1 cellular context compared by ENCODE assay signal in the genomic region with DNA sequence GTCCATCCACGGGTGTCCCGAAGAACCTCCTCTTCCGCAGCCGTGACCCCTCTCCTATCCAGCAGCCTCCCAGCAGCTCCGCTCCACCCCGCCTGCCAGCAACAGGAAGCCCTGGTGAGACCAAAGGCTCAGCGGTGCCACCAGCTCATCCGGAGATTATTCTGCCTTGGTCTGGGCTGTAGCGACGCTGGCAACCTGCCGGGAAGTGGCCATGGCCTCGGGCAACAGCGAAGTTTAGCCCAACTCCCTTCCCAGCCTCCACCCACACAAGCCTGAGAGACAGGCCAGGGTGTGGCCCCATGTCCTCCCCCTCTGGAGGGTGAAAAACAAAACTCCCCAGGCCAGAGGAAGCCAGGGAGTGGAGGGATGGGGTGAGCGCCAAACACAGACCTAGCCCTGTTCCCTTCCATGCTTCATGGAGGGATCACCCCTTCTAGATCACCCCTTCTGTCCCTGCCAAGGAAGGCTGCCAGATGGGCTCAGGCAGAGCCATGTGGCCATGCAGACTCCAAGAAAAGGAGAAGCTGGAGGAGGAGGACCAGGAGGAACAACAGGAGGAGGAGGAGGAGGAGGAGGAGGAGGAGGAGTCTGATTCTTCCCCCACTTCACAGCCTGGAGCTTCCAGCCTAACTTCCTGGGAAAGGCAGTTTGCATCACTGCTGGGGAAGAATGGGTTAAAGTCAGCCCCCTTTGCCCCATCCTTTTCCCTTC.
TF ChIP-seq lines count a peak whose summit lies in the region.

No MANE protein-coding gene starts in this region.

TF ChIP-seq in H1, 55 proteins besides CTCF, POLR2A, EP300 and RAD21:
- no peak for TF ChIP-seq CTBP2 (IDR thresholded peaks at IDR 0.05; ENCODE audit: borderline replicate concordance, insufficient read depth, insufficient read length, low read length)
- no peak for TF ChIP-seq NRF1 (IDR thresholded peaks at IDR 0.05; ENCODE audit: low read depth, low read length)
- TF ChIP-seq YY1 (IDR thresholded peaks at IDR 0.05; ENCODE audit: low read depth, low read length): no peak
- no peak for TF ChIP-seq SP1 (IDR thresholded peaks at IDR 0.05; ENCODE audit: low read depth, low read length)
- no peak for TF ChIP-seq CHD1 (IDR thresholded peaks at IDR 0.05; ENCODE audit: low read depth, low read length)
- TF ChIP-seq SRF (IDR thresholded peaks at IDR 0.05; ENCODE audit: low read depth, low read length): no peak
- TF ChIP-seq HDAC6 (IDR thresholded peaks at IDR 0.05; ENCODE audit: low read depth, low read length): no peak
- TF ChIP-seq JUN (IDR thresholded peaks at IDR 0.05; ENCODE audit: low read depth, low read length): no peak
- TF ChIP-seq KDM4A (IDR thresholded peaks at IDR 0.05; ENCODE audit: low read depth, low read length, severe bottlenecking): no peak
- no peak for TF ChIP-seq KDM1A (IDR thresholded peaks at IDR 0.05; ENCODE audit: borderline replicate concordance, low read length)
- TF ChIP-seq SIRT6 (IDR thresholded peaks at IDR 0.05; ENCODE audit: low read length): no peak
- TF ChIP-seq SP2 (IDR thresholded peaks at IDR 0.05; ENCODE audit: low read length): no peak
- TF ChIP-seq ATF2 (IDR thresholded peaks at IDR 0.05; ENCODE audit: low read length): no peak
